In the genomic region with DNA sequence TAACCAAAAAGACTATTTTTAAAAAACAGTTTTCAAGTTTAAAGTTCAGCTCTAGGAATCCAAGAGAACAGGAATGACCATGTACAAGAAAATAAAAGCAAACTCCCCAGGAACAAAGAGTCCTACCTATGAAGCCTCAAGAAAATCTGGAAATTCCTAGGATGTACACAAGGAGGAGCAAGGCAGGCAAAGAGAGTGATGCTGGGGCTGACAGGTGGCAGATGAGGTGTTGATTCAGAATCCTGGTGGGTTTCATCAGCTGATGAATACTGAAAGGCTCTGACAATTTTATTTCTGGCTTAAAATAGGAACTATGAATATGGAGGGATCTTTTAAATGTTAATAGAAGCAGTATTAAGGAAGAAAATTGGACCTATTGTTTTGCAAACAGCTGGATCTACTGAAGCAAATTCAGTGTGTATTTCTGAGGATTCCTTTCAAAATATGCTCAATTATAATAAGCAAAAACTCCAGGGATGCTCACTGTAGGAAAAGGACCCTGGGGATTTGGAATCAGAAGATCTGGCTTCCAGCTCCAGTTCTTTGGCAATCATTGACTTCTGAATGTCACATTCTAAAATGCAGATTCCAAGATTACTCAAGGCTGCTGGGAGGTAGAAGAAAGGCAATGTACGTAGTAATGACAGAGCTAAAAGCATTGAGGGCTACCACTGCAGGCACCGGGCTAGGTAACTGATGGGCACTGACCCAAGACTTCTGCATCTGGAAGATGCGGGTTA, we compare ENCODE assay signal across 13 cellular contexts. TPM values are rescaled to one million over a fixed set of nuclear protein-coding genes. Genes with fewer than 3 reads are reported as not detected.
DNase-seq lines count a peak whose midpoint lies in the region; ATAC-seq, FAIRE-seq and TF ChIP-seq lines count a peak whose summit lies in the region.
"Had no signal": no experiment of that assay in that cellular context is flagged by ENCODE, and none has a peak within 500 bp of the region (broad histone marks: within the 10 kb centered on the region; RNA-seq: fewer than 3 reads in every experiment).

No MANE protein-coding gene starts in this region.

- H3K4me3 Mint-ChIP-seq in T-helper 2 cell treated with Interferon-gamma antibody and Interleukin-4, amounts not matched to agents 5 μg/mL and 100 μg/mL, for 36 hours: no peak overlapping the region
- H3K4me3 Mint-ChIP-seq: activated CD4-positive, alpha-beta T cell treated with anti-CD3 and anti-CD28 coated beads, Interleukin-2, amount 10 ng/mL, durations not matched to agents 24 days and 14 days; CD4-positive, alpha-beta T cell had no signal

- H3K4me3 ChIP-seq in AG09309 (ENCODE audit: control insufficient read depth, low read depth, low read length) (no peak overlapping the region), bronchial epithelial cell (ENCODE audit: low read depth, low read length) (no peak overlapping the region)

- DNase-seq in AG09309 (ENCODE audit: low read depth) (no peak), bronchial epithelial cell (ENCODE audit: low read depth) (peak; percentile 31), left kidney (ENCODE audit: low read depth, low spot score) (peak; percentile 4)
- no peak for DNase-seq in stimulated activated naive CD4-positive, alpha-beta T cell treated with Interleukin-2 at 50 U/mL for 16 hours (lab: John Stamatoyannopoulos, UW)
- no peak for DNase-seq in activated CD4-positive, alpha-beta T cell treated with anti-CD3 and anti-CD28 coated beads, Interleukin-2, amount 50 U/mL, for 1 hour
- DNase-seq in T-helper 2 cell treated with Interferon-gamma antibody and Interleukin-4, amounts not matched to agents 5 μg/mL and 100 μg/mL, for 36 hours (ENCODE audit: low spot score): no peak
- DNase-seq: activated CD4-positive, alpha-beta T cell treated with anti-CD3 and anti-CD28 coated beads, Interleukin-2, amount 10 ng/mL, durations not matched to agents 24 days and 14 days; CD4-positive, alpha-beta T cell; central memory CD4-positive, alpha-beta T cell; NCI-H187 treated with DMSO at 0.1 percent for 48 hours had no signal

- no peaks in the 10 kb centered on the region for H3K36me3 Mint-ChIP-seq in T-helper 2 cell treated with Interferon-gamma antibody and Interleukin-4, amounts not matched to agents 5 μg/mL and 100 μg/mL, for 36 hours (ENCODE audit: low read depth)

- no peaks in the 10 kb centered on the region for H3K27me3 ChIP-seq in bronchial epithelial cell (ENCODE audit: control insufficient read depth, insufficient read depth, low read length)

- TF ChIP-seq CTCF in AG09309 (IDR thresholded peaks at IDR 0.05; ENCODE audit: control insufficient read depth, insufficient read depth, low read depth, low read length, missing control alignments) (peak; percentile 30), bronchial epithelial cell (IDR thresholded peaks at IDR 0.05; ENCODE audit: insufficient read depth, low read length, severe bottlenecking) (peak; percentile 55)

- no peak for TF ChIP-seq EP300 in Ishikawa (IDR thresholded peaks at IDR 0.05; ENCODE audit: borderline replicate concordance)

- no peaks in the 10 kb centered on the region for H3K36me3 ChIP-seq in bronchial epithelial cell (ENCODE audit: control insufficient read depth, insufficient read depth, low read length)

- FAIRE-seq in bronchial epithelial cell (lab: Jason Lieb, UNC): no peak

- no peak overlapping the region for H3K27ac Mint-ChIP-seq in T-helper 2 cell treated with Interferon-gamma antibody and Interleukin-4, amounts not matched to agents 5 μg/mL and 100 μg/mL, for 36 hours
- H3K27ac Mint-ChIP-seq: activated CD4-positive, alpha-beta T cell treated with anti-CD3 and anti-CD28 coated beads, Interleukin-2, amount 10 ng/mL, durations not matched to agents 24 days and 14 days; CD4-positive, alpha-beta T cell had no signal

- peaks cover 3% of the 10 kb centered on the region for H3K4me1 Mint-ChIP-seq in T-helper 2 cell treated with Interferon-gamma antibody and Interleukin-4, amounts not matched to agents 5 μg/mL and 100 μg/mL, for 36 hours (ENCODE audit: low read depth)
- H3K4me1 Mint-ChIP-seq: activated CD4-positive, alpha-beta T cell treated with anti-CD3 and anti-CD28 coated beads, Interleukin-2, amount 10 ng/mL, durations not matched to agents 24 days and 14 days had no signal

- peaks cover 22% of the 10 kb centered on the region for H3K27me3 Mint-ChIP-seq in T-helper 2 cell treated with Interferon-gamma antibody and Interleukin-4, amounts not matched to agents 5 μg/mL and 100 μg/mL, for 36 hours (ENCODE audit: low read depth)

- H3K9me3 Mint-ChIP-seq in T-helper 2 cell treated with Interferon-gamma antibody and Interleukin-4, amounts not matched to agents 5 μg/mL and 100 μg/mL, for 36 hours: no peaks in the 10 kb centered on the region
- H3K9me3 Mint-ChIP-seq: activated CD4-positive, alpha-beta T cell treated with anti-CD3 and anti-CD28 coated beads, Interleukin-2, amount 10 ng/mL, durations not matched to agents 24 days and 14 days; CD4-positive, alpha-beta T cell had no signal

- peak; percentile 43 for TF ChIP-seq RAD21 in Ishikawa (IDR thresholded peaks at IDR 0.05; ENCODE audit: low read depth)

- ATAC-seq in GM21825 (IDR thresholded peaks at IDR 0.05; ENCODE audit: unreplicated experiment): no peak
- ATAC-seq: left lobe of liver had no signal

TF ChIP-seq in Ishikawa, 13 proteins besides CTCF, POLR2A, EP300 and RAD21:
- no peak for TF ChIP-seq TAF1 (IDR thresholded peaks at IDR 0.05; ENCODE audit: low read depth)
- no peak for TF ChIP-seq CEBPB (IDR thresholded peaks at IDR 0.05)
- TF ChIP-seq TCF12 (IDR thresholded peaks at IDR 0.05; ENCODE audit: low read depth): no peak
- TF ChIP-seq, protein P1, sequence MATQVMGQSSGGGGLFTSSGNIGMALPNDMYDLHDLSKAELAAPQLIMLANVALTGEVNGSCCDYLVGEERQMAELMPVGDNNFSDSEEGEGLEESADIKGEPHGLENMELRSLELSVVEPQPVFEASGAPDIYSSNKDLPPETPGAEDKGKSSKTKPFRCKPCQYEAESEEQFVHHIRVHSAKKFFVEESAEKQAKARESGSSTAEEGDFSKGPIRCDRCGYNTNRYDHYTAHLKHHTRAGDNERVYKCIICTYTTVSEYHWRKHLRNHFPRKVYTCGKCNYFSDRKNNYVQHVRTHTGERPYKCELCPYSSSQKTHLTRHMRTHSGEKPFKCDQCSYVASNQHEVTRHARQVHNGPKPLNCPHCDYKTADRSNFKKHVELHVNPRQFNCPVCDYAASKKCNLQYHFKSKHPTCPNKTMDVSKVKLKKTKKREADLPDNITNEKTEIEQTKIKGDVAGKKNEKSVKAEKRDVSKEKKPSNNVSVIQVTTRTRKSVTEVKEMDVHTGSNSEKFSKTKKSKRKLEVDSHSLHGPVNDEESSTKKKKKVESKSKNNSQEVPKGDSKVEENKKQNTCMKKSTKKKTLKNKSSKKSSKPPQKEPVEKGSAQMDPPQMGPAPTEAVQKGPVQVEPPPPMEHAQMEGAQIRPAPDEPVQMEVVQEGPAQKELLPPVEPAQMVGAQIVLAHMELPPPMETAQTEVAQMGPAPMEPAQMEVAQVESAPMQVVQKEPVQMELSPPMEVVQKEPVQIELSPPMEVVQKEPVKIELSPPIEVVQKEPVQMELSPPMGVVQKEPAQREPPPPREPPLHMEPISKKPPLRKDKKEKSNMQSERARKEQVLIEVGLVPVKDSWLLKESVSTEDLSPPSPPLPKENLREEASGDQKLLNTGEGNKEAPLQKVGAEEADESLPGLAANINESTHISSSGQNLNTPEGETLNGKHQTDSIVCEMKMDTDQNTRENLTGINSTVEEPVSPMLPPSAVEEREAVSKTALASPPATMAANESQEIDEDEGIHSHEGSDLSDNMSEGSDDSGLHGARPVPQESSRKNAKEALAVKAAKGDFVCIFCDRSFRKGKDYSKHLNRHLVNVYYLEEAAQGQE (IDR thresholded peaks at IDR 0.05; ENCODE audit: low read depth): no peak
- TF ChIP-seq CREB1 (IDR thresholded peaks at IDR 0.05; ENCODE audit: low read depth): no peak
- no peak for TF ChIP-seq NFIC (IDR thresholded peaks at IDR 0.05)
- TF ChIP-seq, protein P2, sequence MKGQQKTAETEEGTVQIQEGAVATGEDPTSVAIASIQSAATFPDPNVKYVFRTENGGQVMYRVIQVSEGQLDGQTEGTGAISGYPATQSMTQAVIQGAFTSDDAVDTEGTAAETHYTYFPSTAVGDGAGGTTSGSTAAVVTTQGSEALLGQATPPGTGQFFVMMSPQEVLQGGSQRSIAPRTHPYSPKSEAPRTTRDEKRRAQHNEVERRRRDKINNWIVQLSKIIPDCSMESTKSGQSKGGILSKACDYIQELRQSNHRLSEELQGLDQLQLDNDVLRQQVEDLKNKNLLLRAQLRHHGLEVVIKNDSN (IDR thresholded peaks at IDR 0.05): no peak
- no peak for TF ChIP-seq ZBTB7A (IDR thresholded peaks at IDR 0.05; ENCODE audit: low read depth)
- TF ChIP-seq EGR1 (IDR thresholded peaks at IDR 0.05): no peak
- no peak for TF ChIP-seq FOXM1 (IDR thresholded peaks at IDR 0.05; ENCODE audit: borderline replicate concordance, low read depth)
- TF ChIP-seq, protein P3, sequence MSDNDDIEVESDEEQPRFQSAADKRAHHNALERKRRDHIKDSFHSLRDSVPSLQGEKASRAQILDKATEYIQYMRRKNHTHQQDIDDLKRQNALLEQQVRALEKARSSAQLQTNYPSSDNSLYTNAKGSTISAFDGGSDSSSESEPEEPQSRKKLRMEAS (IDR thresholded peaks at IDR 0.05): no peak
- no peak for TF ChIP-seq YY1 (IDR thresholded peaks at IDR 0.05; ENCODE audit: low read depth)
- no peak for TF ChIP-seq TEAD4 (IDR thresholded peaks at IDR 0.05)

RNA-seq across cellular contexts. Expression of a gene that starts 28.0 kb away (rescaled TPM):
- 3.7 and 6.3 TPM in 2 replicates for total RNA-seq in bronchial epithelial cell

RNA-seq across cellular contexts. Expression of a gene that starts 35.6 kb away (rescaled TPM):
- not detected in 2 replicates for total RNA-seq in bronchial epithelial cell
- total RNA-seq: activated CD4-positive, alpha-beta T cell treated with anti-CD3 and anti-CD28 coated beads, Interleukin-2, amount 10 ng/mL, durations not matched to agents 24 days and 14 days; CD4-positive, alpha-beta T cell; left lobe of liver had no signal

Comparison
In these comparisons a context has a peak if more than half of its experiments do, and no peak if none do; other contexts are left out.
1. DNase-seq: peak in bronchial epithelial cell (single experiment) and left kidney (single experiment); none in AG09309 (single experiment), stimulated activated naive CD4-positive, alpha-beta T cell treated with Interleukin-2 at 50 U/mL for 16 hours (single experiment), activated CD4-positive, alpha-beta T cell treated with anti-CD3 and anti-CD28 coated beads, Interleukin-2, amount 50 U/mL, for 1 hour (single experiment) and T-helper 2 cell treated with Interferon-gamma antibody and Interleukin-4, amounts not matched to agents 5 μg/mL and 100 μg/mL, for 36 hours (single experiment).